In genomic region chr1:18404460-18404859, GRCh38 we compare ENCODE assay signal across 38 cellular contexts.
"Had no signal": no experiment of that assay in that cellular context is flagged by ENCODE, and none has a peak within 500 bp of the region (broad histone marks: within the 10 kb centered on the region; RNA-seq: fewer than 3 reads in every experiment).

No MANE protein-coding gene starts in this region.

- H3K27ac Mint-ChIP-seq: activated B cell treated with CpG ODN at 0.5 μM for 24 hours; activated CD4-positive, alpha-beta memory T cell treated with anti-CD3 and anti-CD28 coated beads for 36 hours; activated CD4-positive, alpha-beta T cell treated with anti-CD3 and anti-CD28 coated beads, Interleukin-2, amount 10 ng/mL, durations not matched to agents 24 days and 14 days; activated CD8-positive, alpha-beta T cell treated with anti-CD3 and anti-CD28 coated beads for 36 hours; activated naive CD4-positive, alpha-beta T cell treated with anti-CD3 and anti-CD28 coated beads for 36 hours; activated naive CD4-positive, alpha-beta T cell treated with anti-CD3 and anti-CD28 coated beads, Interleukin-2, amount 50 U/mL, for 24 hours; activated naive CD8-positive, alpha-beta T cell; activated naive CD8-positive, alpha-beta T cell treated with anti-CD3 and anti-CD28 coated beads, Interleukin-2, amount 10 ng/mL, durations not matched to agents 7 days and 5 days; activated naive CD8-positive, alpha-beta T cell treated with anti-CD3 and anti-CD28 coated beads, Interleukin-2, amount 50 U/mL, for 24 hours; activated T-cell treated with anti-CD3 and anti-CD28 coated beads, Interleukin-2, amount 50 U/mL, for 72 hours; activated T-helper 1 cell treated with anti-CD3 and anti-CD28 coated beads, Interleukin-12 subunit alpha, Interleukin-12 subunit beta, Interleukin-2, Interleukin-4 antibody, amounts not matched to agents 30 ng/mL and 10 ng/mL and 1 ng/mL, durations not matched to agents 14 hours and 24 hours and 36 hours; activated T-helper 17 cell treated with anti-CD3 and anti-CD28 coated beads, Interleukin-2, amount 50 U/mL, for 72 hours; T-helper 1 cell treated with Interleukin-12 subunit alpha and Interleukin-12 subunit beta and Interleukin-4 antibody, amounts not matched to agents 30 μg/mL and 1 μg/mL, for 36 hours; T-helper 2 cell treated with Interferon-gamma antibody and Interleukin-4, amounts not matched to agents 5 μg/mL and 100 μg/mL, for 36 hours had no signal

- H3K4me3 ChIP-seq: body of pancreas, breast epithelium had no signal

- H3K36me3 ChIP-seq: brain microvascular endothelial cell, breast epithelium had no signal

- FAIRE-seq: astrocyte, TTC549 had no signal

- DNase-seq: activated B cell treated with CpG ODN at 0.5 μM for 24 hours; activated CD4-positive, alpha-beta memory T cell treated with anti-CD3 and anti-CD28 coated beads for 36 hours; activated CD4-positive, alpha-beta T cell treated with anti-CD3 and anti-CD28 coated beads for 4 hours; activated CD4-positive, alpha-beta T cell treated with anti-CD3 and anti-CD28 coated beads, Interleukin-2, amount 10 ng/mL, durations not matched to agents 24 days and 14 days; activated CD4-positive, alpha-beta T cell treated with anti-CD3 and anti-CD28 coated beads, Interleukin-2, amount 50 U/mL, for 1 hour; activated CD4-positive, alpha-beta T cell treated with anti-CD3 and anti-CD28 coated beads, Interleukin-2, amount 50 U/mL, for 4 hours; activated CD4-positive, CD25-positive, alpha-beta regulatory T cell treated with anti-CD3 and anti-CD28 coated beads, Interleukin-2, amount 50 U/mL, for 72 hours; activated CD8-positive, alpha-beta memory T cell treated with anti-CD3 and anti-CD28 coated beads, Interleukin-2, amount 50 U/mL, for 4 hours; activated CD8-positive, alpha-beta T cell treated with anti-CD3 and anti-CD28 coated beads for 36 hours; activated effector memory CD4-positive, alpha-beta T cell treated with anti-CD3 and anti-CD28 coated beads, Interleukin-2, amount 50 U/mL, for 16 hours; activated gamma-delta T cell treated with Interleukin-2 at 50 U/mL for 16 hours; activated naive CD4-positive, alpha-beta T cell; activated naive CD4-positive, alpha-beta T cell treated with anti-CD3 and anti-CD28 coated beads for 36 hours; activated naive CD8-positive, alpha-beta T cell treated with anti-CD3 and anti-CD28 coated beads, Interleukin-2, amount 10 ng/mL, durations not matched to agents 7 days and 5 days; activated naive CD8-positive, alpha-beta T cell treated with anti-CD3 and anti-CD28 coated beads, Interleukin-2, amount 50 U/mL, for 24 hours; activated T-cell treated with anti-CD3 and anti-CD28 coated beads for 4 hours; activated T-cell treated with anti-CD3 and anti-CD28 coated beads, Interleukin-2, amount 50 U/mL, for 1 hour; activated T-cell treated with anti-CD3 and anti-CD28 coated beads, Interleukin-2, amount 50 U/mL, for 4 hours; activated T-cell treated with anti-CD3 and anti-CD28 coated beads, Interleukin-2, amount 50 U/mL, for 72 hours; aorta; body of pancreas; brain microvascular endothelial cell; caudate nucleus; cerebellar nuclear complex; T-helper 1 cell; T-helper 2 cell; T-helper 9 cell had no signal

- H3K4me1 Mint-ChIP-seq: activated B cell treated with CpG ODN at 0.5 μM for 24 hours; activated CD4-positive, alpha-beta T cell treated with anti-CD3 and anti-CD28 coated beads, Interleukin-2, amount 10 ng/mL, durations not matched to agents 24 days and 14 days; activated naive CD4-positive, alpha-beta T cell treated with anti-CD3 and anti-CD28 coated beads, Interleukin-2, amount 50 U/mL, for 24 hours; activated naive CD8-positive, alpha-beta T cell treated with anti-CD3 and anti-CD28 coated beads, Interleukin-2, amount 10 ng/mL, durations not matched to agents 7 days and 5 days; activated naive CD8-positive, alpha-beta T cell treated with anti-CD3 and anti-CD28 coated beads, Interleukin-2, amount 50 U/mL, for 24 hours; activated T-helper 17 cell treated with anti-CD3 and anti-CD28 coated beads, Interleukin-2, amount 50 U/mL, for 72 hours; central memory CD8-positive, alpha-beta T cell had no signal

- H3K27me3 Mint-ChIP-seq: activated CD4-positive, alpha-beta T cell treated with anti-CD3 and anti-CD28 coated beads, Interleukin-2, amount 10 ng/mL, durations not matched to agents 24 days and 14 days; activated naive CD8-positive, alpha-beta T cell treated with anti-CD3 and anti-CD28 coated beads, Interleukin-2, amount 10 ng/mL, durations not matched to agents 7 days and 5 days had no signal

- H3K36me3 Mint-ChIP-seq: activated CD4-positive, alpha-beta memory T cell treated with anti-CD3 and anti-CD28 coated beads for 36 hours; activated naive CD4-positive, alpha-beta T cell treated with anti-CD3 and anti-CD28 coated beads, Interleukin-2, amount 50 U/mL, for 24 hours; activated naive CD8-positive, alpha-beta T cell; activated naive CD8-positive, alpha-beta T cell treated with anti-CD3 and anti-CD28 coated beads, Interleukin-2, amount 10 ng/mL, durations not matched to agents 7 days and 5 days had no signal

- H3K4me3 Mint-ChIP-seq: activated B cell treated with CpG ODN at 0.5 μM for 24 hours; activated CD4-positive, alpha-beta memory T cell treated with anti-CD3 and anti-CD28 coated beads for 36 hours; activated CD4-positive, alpha-beta T cell treated with anti-CD3 and anti-CD28 coated beads, Interleukin-2, amount 10 ng/mL, durations not matched to agents 24 days and 14 days; activated CD8-positive, alpha-beta T cell treated with anti-CD3 and anti-CD28 coated beads for 36 hours; activated naive CD4-positive, alpha-beta T cell treated with anti-CD3 and anti-CD28 coated beads for 36 hours; activated naive CD4-positive, alpha-beta T cell treated with anti-CD3 and anti-CD28 coated beads, Interleukin-2, amount 50 U/mL, for 24 hours; activated naive CD8-positive, alpha-beta T cell; activated naive CD8-positive, alpha-beta T cell treated with anti-CD3 and anti-CD28 coated beads, Interleukin-2, amount 10 ng/mL, durations not matched to agents 7 days and 5 days; activated naive CD8-positive, alpha-beta T cell treated with anti-CD3 and anti-CD28 coated beads, Interleukin-2, amount 50 U/mL, for 24 hours; activated T-cell treated with anti-CD3 and anti-CD28 coated beads, Interleukin-2, amount 50 U/mL, for 4 hours; activated T-cell treated with anti-CD3 and anti-CD28 coated beads, Interleukin-2, amount 50 U/mL, for 72 hours; activated T-helper 1 cell treated with anti-CD3 and anti-CD28 coated beads, Interleukin-12 subunit alpha, Interleukin-12 subunit beta, Interleukin-2, Interleukin-4 antibody, amounts not matched to agents 30 ng/mL and 10 ng/mL and 1 ng/mL, durations not matched to agents 14 hours and 24 hours and 36 hours; activated T-helper 17 cell treated with anti-CD3 and anti-CD28 coated beads, Interleukin-2, amount 50 U/mL, for 72 hours; central memory CD8-positive, alpha-beta T cell; T-helper 1 cell treated with Interleukin-12 subunit alpha and Interleukin-12 subunit beta and Interleukin-4 antibody, amounts not matched to agents 30 μg/mL and 1 μg/mL, for 36 hours; T-helper 2 cell treated with Interferon-gamma antibody and Interleukin-4, amounts not matched to agents 5 μg/mL and 100 μg/mL, for 36 hours had no signal

- H3K9me3 Mint-ChIP-seq: activated B cell treated with CpG ODN at 0.5 μM for 24 hours; activated CD4-positive, alpha-beta memory T cell treated with anti-CD3 and anti-CD28 coated beads for 36 hours; activated CD4-positive, alpha-beta T cell treated with anti-CD3 and anti-CD28 coated beads, Interleukin-2, amount 10 ng/mL, durations not matched to agents 24 days and 14 days; activated naive CD4-positive, alpha-beta T cell treated with anti-CD3 and anti-CD28 coated beads for 36 hours; activated naive CD4-positive, alpha-beta T cell treated with anti-CD3 and anti-CD28 coated beads, Interleukin-2, amount 50 U/mL, for 24 hours; activated naive CD8-positive, alpha-beta T cell treated with anti-CD3 and anti-CD28 coated beads, Interleukin-2, amount 10 ng/mL, durations not matched to agents 7 days and 5 days; activated naive CD8-positive, alpha-beta T cell treated with anti-CD3 and anti-CD28 coated beads, Interleukin-2, amount 50 U/mL, for 24 hours; activated T-cell treated with anti-CD3 and anti-CD28 coated beads, Interleukin-2, amount 50 U/mL, for 4 hours; activated T-cell treated with anti-CD3 and anti-CD28 coated beads, Interleukin-2, amount 50 U/mL, for 72 hours; activated T-helper 1 cell treated with anti-CD3 and anti-CD28 coated beads, Interleukin-12 subunit alpha, Interleukin-12 subunit beta, Interleukin-2, Interleukin-4 antibody, amounts not matched to agents 30 ng/mL and 10 ng/mL and 1 ng/mL, durations not matched to agents 14 hours and 24 hours and 36 hours; activated T-helper 17 cell treated with anti-CD3 and anti-CD28 coated beads, Interleukin-2, amount 50 U/mL, for 72 hours; central memory CD8-positive, alpha-beta T cell; T-helper 1 cell treated with Interleukin-12 subunit alpha and Interleukin-12 subunit beta and Interleukin-4 antibody, amounts not matched to agents 30 μg/mL and 1 μg/mL, for 36 hours; T-helper 2 cell treated with Interferon-gamma antibody and Interleukin-4, amounts not matched to agents 5 μg/mL and 100 μg/mL, for 36 hours had no signal

- H3K27ac ChIP-seq: body of pancreas, brain microvascular endothelial cell, breast epithelium, VCaP had no signal

- H3K27me3 ChIP-seq: body of pancreas, brain microvascular endothelial cell had no signal

- H3K4me1 ChIP-seq: body of pancreas, breast epithelium had no signal

- ATAC-seq: activated CD8-positive, alpha-beta T cell treated with anti-CD3 and anti-CD28 coated beads for 36 hours; activated naive CD8-positive, alpha-beta T cell treated with anti-CD3 and anti-CD28 coated beads, Interleukin-2, amount 50 U/mL, for 24 hours; activated T-cell treated with anti-CD3 and anti-CD28 coated beads, Interleukin-2, amount 50 U/mL, for 4 hours; activated T-cell treated with anti-CD3 and anti-CD28 coated beads, Interleukin-2, amount 50 U/mL, for 72 hours; activated T-helper 17 cell treated with anti-CD3 and anti-CD28 coated beads, Interleukin-2, amount 50 U/mL, for 72 hours; body of pancreas had no signal
